Comparison of ENCODE assay signal across 1 cellular context in the genomic region with DNA sequence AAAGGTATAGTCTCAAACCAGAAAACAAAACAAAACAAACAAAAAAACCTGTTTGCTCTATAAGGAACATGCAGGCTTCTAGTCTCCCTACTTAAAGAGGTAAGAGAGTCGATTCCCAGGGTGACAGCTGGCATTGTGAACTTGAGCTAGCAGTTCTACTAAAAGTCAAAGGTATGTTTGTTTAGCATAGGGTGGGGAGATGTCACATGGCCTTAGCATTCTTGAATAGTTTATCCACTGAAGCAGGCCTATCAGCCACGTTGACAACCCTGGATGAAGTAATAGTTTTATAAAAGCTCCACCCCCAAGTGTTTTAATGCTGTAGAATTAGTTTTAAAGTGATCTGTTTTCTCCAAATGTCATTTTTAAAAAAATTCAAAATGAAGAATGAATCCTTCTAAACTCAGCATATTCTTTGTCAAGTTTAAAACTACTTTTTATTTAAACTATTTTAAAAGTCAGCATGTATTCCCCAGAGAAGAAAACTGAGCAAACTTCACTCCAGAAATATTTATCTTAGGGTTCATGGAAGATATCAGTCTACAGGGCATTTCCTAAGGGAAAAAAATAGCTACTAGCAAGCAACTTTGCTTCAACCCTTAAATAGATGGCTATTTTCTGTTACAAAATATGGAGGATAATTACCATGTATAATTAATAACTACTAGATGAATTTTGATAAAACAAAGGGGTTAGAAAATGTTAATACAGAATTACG.
TF ChIP-seq lines count a peak whose summit lies in the region.

No MANE protein-coding gene starts in this region.

TF ChIP-seq in HepG2, 621 proteins besides CTCF, POLR2A, EP300 and RAD21 (continued from another document and continues in another):
- TF ChIP-seq STAT6 (CRISPR knock-in tag; IDR thresholded peaks at IDR 0.05; ENCODE audit: borderline replicate concordance) (no peak), CREM (IDR thresholded peaks at IDR 0.05) (peak; percentile 47; the same call in 1 of the 2 replicates), CREM (CRISPR knock-in tag; IDR thresholded peaks at IDR 0.05) (no peak), ZNF10 (CRISPR knock-in tag; IDR thresholded peaks at IDR 0.05; ENCODE audit: borderline replicate concordance, low read depth) (no peak), ESRRA (CRISPR knock-in tag; IDR thresholded peaks at IDR 0.05; ENCODE audit: low read depth) (no peak), ZNF724P (CRISPR knock-in tag; IDR thresholded peaks at IDR 0.05; ENCODE audit: borderline replicate concordance) (no peak), ZC3H4 (CRISPR knock-in tag; IDR thresholded peaks at IDR 0.05; ENCODE audit: borderline replicate concordance) (no peak), HNF1B (CRISPR knock-in tag; IDR thresholded peaks at IDR 0.05) (peak; percentile 26; the same call in 1 of the 2 replicates), PPARG (CRISPR knock-in tag; conservative IDR thresholded peaks at IDR 0.05) (peak; percentile 57), FOXP4 (CRISPR knock-in tag; IDR thresholded peaks at IDR 0.05) (peak; percentile 69), MXI1 (IDR thresholded peaks at IDR 0.05; ENCODE audit: borderline replicate concordance, low read depth, low read length) (peak; percentile 32; the same call in 1 of the 3 replicates), KDM5A (IDR thresholded peaks at IDR 0.05; ENCODE audit: borderline replicate concordance, low read length) (peak; percentile 43; the same call in 1 of the 2 replicates), ZNF382 (CRISPR knock-in tag; IDR thresholded peaks at IDR 0.05; ENCODE audit: borderline replicate concordance) (no peak), ATF4 (CRISPR knock-in tag; IDR thresholded peaks at IDR 0.05) (no peak; a peak in 1 of 4 replicates), ZBTB38 (CRISPR knock-in tag; IDR thresholded peaks at IDR 0.05) (no peak), RFX3 (CRISPR knock-in tag; IDR thresholded peaks at IDR 0.05) (0 out of 2 replicates have a peak, but pooled peaks have one; percentile 14), ZNF776 (CRISPR knock-in tag; IDR thresholded peaks at IDR 0.05) (no peak), HOMEZ (CRISPR knock-in tag; IDR thresholded peaks at IDR 0.05; ENCODE audit: low read depth) (peak; percentile 91; the same call in 1 of the 2 replicates), GPN1 (CRISPR knock-in tag; IDR thresholded peaks at IDR 0.05; ENCODE audit: borderline replicate concordance) (no peak), ZNF34 (CRISPR knock-in tag; IDR thresholded peaks at IDR 0.05; ENCODE audit: borderline replicate concordance) (no peak), SETDB1 (CRISPR knock-in tag; IDR thresholded peaks at IDR 0.05; ENCODE audit: borderline replicate concordance) (no peak), RERE (CRISPR knock-in tag; IDR thresholded peaks at IDR 0.05; ENCODE audit: low read depth) (no peak), PAX8 (CRISPR knock-in tag; IDR thresholded peaks at IDR 0.05; ENCODE audit: borderline replicate concordance) (no peak), ZNF839 (CRISPR knock-in tag; IDR thresholded peaks at IDR 0.05; ENCODE audit: borderline replicate concordance) (no peak), ZBTB20 (CRISPR knock-in tag; IDR thresholded peaks at IDR 0.05; ENCODE audit: borderline replicate concordance, low read depth) (peak; percentile 99), ZNF235 (CRISPR knock-in tag; IDR thresholded peaks at IDR 0.05; ENCODE audit: borderline replicate concordance) (no peak), HIC2 (CRISPR knock-in tag; IDR thresholded peaks at IDR 0.05; ENCODE audit: low read depth) (no peak)
- TF ChIP-seq, protein P1, sequence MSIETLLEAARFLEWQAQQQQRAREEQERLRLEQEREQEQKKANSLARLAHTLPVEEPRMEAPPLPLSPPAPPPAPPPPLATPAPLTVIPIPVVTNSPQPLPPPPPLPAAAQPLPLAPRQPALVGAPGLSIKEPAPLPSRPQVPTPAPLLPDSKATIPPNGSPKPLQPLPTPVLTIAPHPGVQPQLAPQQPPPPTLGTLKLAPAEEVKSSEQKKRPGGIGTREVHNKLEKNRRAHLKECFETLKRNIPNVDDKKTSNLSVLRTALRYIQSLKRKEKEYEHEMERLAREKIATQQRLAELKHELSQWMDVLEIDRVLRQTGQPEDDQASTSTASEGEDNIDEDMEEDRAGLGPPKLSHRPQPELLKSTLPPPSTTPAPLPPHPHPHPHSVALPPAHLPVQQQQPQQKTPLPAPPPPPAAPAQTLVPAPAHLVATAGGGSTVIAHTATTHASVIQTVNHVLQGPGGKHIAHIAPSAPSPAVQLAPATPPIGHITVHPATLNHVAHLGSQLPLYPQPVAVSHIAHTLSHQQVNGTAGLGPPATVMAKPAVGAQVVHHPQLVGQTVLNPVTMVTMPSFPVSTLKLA (IDR thresholded peaks at IDR 0.05): peak; percentile 48
- TF ChIP-seq, protein P2, sequence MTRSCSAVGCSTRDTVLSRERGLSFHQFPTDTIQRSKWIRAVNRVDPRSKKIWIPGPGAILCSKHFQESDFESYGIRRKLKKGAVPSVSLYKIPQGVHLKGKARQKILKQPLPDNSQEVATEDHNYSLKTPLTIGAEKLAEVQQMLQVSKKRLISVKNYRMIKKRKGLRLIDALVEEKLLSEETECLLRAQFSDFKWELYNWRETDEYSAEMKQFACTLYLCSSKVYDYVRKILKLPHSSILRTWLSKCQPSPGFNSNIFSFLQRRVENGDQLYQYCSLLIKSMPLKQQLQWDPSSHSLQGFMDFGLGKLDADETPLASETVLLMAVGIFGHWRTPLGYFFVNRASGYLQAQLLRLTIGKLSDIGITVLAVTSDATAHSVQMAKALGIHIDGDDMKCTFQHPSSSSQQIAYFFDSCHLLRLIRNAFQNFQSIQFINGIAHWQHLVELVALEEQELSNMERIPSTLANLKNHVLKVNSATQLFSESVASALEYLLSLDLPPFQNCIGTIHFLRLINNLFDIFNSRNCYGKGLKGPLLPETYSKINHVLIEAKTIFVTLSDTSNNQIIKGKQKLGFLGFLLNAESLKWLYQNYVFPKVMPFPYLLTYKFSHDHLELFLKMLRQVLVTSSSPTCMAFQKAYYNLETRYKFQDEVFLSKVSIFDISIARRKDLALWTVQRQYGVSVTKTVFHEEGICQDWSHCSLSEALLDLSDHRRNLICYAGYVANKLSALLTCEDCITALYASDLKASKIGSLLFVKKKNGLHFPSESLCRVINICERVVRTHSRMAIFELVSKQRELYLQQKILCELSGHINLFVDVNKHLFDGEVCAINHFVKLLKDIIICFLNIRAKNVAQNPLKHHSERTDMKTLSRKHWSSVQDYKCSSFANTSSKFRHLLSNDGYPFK (CRISPR knock-in tag; IDR thresholded peaks at IDR 0.05; ENCODE audit: borderline replicate concordance): no peak
